In genomic region chr20:61965606-61966491, GRCh38 we compare ENCODE assay signal across 17 cellular contexts.
A peak's percentile ranks its signal among the peaks of the same experiment; 100 is the strongest.
DNase-seq lines count a peak whose midpoint lies in the region; ATAC-seq and TF ChIP-seq lines count a peak whose summit lies in the region.
"Had no signal": no experiment of that assay in that cellular context is flagged by ENCODE, and none has a peak within 500 bp of the region (broad histone marks: within the 10 kb centered on the region; RNA-seq: fewer than 3 reads in every experiment).

No MANE protein-coding gene starts in this region.

- H3K79me2 ChIP-seq in OCI-LY7 (ENCODE audit: insufficient read depth, low read depth, low read length): no peaks in the 10 kb centered on the region
- no peaks in the 10 kb centered on the region for H3K79me2 ChIP-seq in MM.1S (ENCODE audit: low read length)
- H3K79me2 ChIP-seq: parathyroid adenoma had no signal

- H3K9me3 ChIP-seq in OCI-LY7 (ENCODE audit: low read length) (no peaks in the 10 kb centered on the region), prostate gland (no peaks in the 10 kb centered on the region), MM.1S (replicated peaks; ENCODE audit: insufficient read depth, low read length) (no peaks in the 10 kb centered on the region)
- H3K9me3 ChIP-seq: ascending aorta, transverse colon had no signal

- no peaks in the 10 kb centered on the region for H3K36me3 ChIP-seq in OCI-LY7 (ENCODE audit: insufficient read depth, low read length)
- no peaks in the 10 kb centered on the region for H3K36me3 ChIP-seq in prostate gland
- H3K36me3 ChIP-seq in MM.1S (replicated peaks; ENCODE audit: insufficient read depth, low read length): no peaks in the 10 kb centered on the region
- H3K36me3 ChIP-seq: ascending aorta, transverse colon had no signal

- no peak overlapping the region for H3K9ac ChIP-seq in MM.1S (ENCODE audit: low read length)
- H3K9ac ChIP-seq: parathyroid adenoma had no signal

- H3K4me1 ChIP-seq in OCI-LY7 (ENCODE audit: insufficient read depth, low read length, poor library complexity, severe bottlenecking): no peaks in the 10 kb centered on the region
- H3K4me1 ChIP-seq in prostate gland (replicated peaks): no peaks in the 10 kb centered on the region
- no peaks in the 10 kb centered on the region for H3K4me1 ChIP-seq in MM.1S (ENCODE audit: low read length)
- H3K4me1 ChIP-seq: ascending aorta, parathyroid adenoma, transverse colon had no signal

- CTCF ChIA-PET in OCI-LY7 (lab: Charles Lee; ENCODE audit: unreplicated experiment): no interaction called here

- TF ChIP-seq POLR2A in prostate gland (IDR thresholded peaks at IDR 0.05): no peak

- peak; percentile 63 for ATAC-seq in stimulated activated memory B cell treated with anti-CD40 and anti-IgM and Interleukin-4, amounts not matched to agents 10 μg/mL and 1 μg/mL and 100 μg/mL, for 72 hours

- no peaks in the 10 kb centered on the region for H3K4me1 Mint-ChIP-seq in activated T-cell treated with anti-CD3 and anti-CD28 coated beads, Interleukin-2, amount 50 U/mL, for 24 hours (ENCODE audit: low read depth)
- peaks cover 7% of the 10 kb centered on the region for H3K4me1 Mint-ChIP-seq in stimulated activated memory B cell treated with anti-CD40 and anti-IgM and Interleukin-4, amounts not matched to agents 10 μg/mL and 1 μg/mL and 100 μg/mL, for 72 hours
- H3K4me1 Mint-ChIP-seq: activated CD4-positive, alpha-beta T cell treated with anti-CD3 and anti-CD28 coated beads, Interleukin-2, amount 10 ng/mL, durations not matched to agents 7 days and 5 days had no signal

- 14% methylated on average over 27 of the region's 49 CpGs for WGBS in prostate gland

- H3K4me3 ChIP-seq in OCI-LY7 (ENCODE audit: low read depth, low read length, poor library complexity, severe bottlenecking) (no peak overlapping the region), prostate gland (no peak overlapping the region), MM.1S (ENCODE audit: low read length) (no peak overlapping the region)
- H3K4me3 ChIP-seq: ascending aorta, transverse colon had no signal

- peak; percentile 18 for DNase-seq in activated T-cell treated with anti-CD3 and anti-CD28 coated beads, Interleukin-2, amount 50 U/mL, for 24 hours
- no peak for DNase-seq in activated T-cell treated with anti-CD3 and anti-CD28 coated beads for 4 hours
- no peak for DNase-seq in OCI-LY7 (ENCODE audit: low spot score)
- peak; percentile 80 for DNase-seq in iPS-NIHi7 (ENCODE audit: extremely low spot score)
- no peak for DNase-seq in prostate gland (ENCODE audit: low spot score)
- no peak for DNase-seq in A172 (ENCODE audit: low spot score)
- DNase-seq in MM.1S: no peak
- DNase-seq: activated CD4-positive, alpha-beta T cell treated with anti-CD3 and anti-CD28 coated beads, Interleukin-2, amount 10 ng/mL, durations not matched to agents 7 days and 5 days; activated effector memory CD4-positive, alpha-beta T cell treated with anti-CD3 and anti-CD28 coated beads, Interleukin-2, amount 50 U/mL, for 16 hours; NCI-H1105 treated with DMSO at 0.1 percent for 48 hours; NCI-H446 treated with DMSO at 0.1 percent for 48 hours; transverse colon had no signal

- no peak overlapping the region for H3K27ac Mint-ChIP-seq in activated T-cell treated with anti-CD3 and anti-CD28 coated beads, Interleukin-2, amount 50 U/mL, for 24 hours
- no peak overlapping the region for H3K27ac Mint-ChIP-seq in stimulated activated memory B cell treated with anti-CD40 and anti-IgM and Interleukin-4, amounts not matched to agents 10 μg/mL and 1 μg/mL and 100 μg/mL, for 72 hours
- H3K27ac Mint-ChIP-seq: activated CD4-positive, alpha-beta T cell treated with anti-CD3 and anti-CD28 coated beads, Interleukin-2, amount 10 ng/mL, durations not matched to agents 7 days and 5 days; dendritic cell treated with granulocyte-macrophage colony-stimulating factor and Interleukin-4, amounts not matched to agents 40 ng/mL and 50 ng/mL, for 4 days; T-helper 1 cell treated with Interleukin-12 subunit alpha and Interleukin-12 subunit beta and Interleukin-4 antibody, amounts not matched to agents 30 μg/mL and 1 μg/mL, for 36 hours had no signal

- H2AFZ ChIP-seq in OCI-LY7 (ENCODE audit: low read length) (no peak overlapping the region), MM.1S (ENCODE audit: low read length) (no peak overlapping the region)
- H2AFZ ChIP-seq: parathyroid adenoma had no signal

- no peaks in the 10 kb centered on the region for H3K9me3 Mint-ChIP-seq in activated T-cell treated with anti-CD3 and anti-CD28 coated beads, Interleukin-2, amount 50 U/mL, for 24 hours
- H3K9me3 Mint-ChIP-seq in stimulated activated memory B cell treated with anti-CD40 and anti-IgM and Interleukin-4, amounts not matched to agents 10 μg/mL and 1 μg/mL and 100 μg/mL, for 72 hours: peaks cover 5% of the 10 kb centered on the region
- H3K9me3 Mint-ChIP-seq: activated CD4-positive, alpha-beta T cell treated with anti-CD3 and anti-CD28 coated beads, Interleukin-2, amount 10 ng/mL, durations not matched to agents 7 days and 5 days; dendritic cell treated with granulocyte-macrophage colony-stimulating factor and Interleukin-4, amounts not matched to agents 40 ng/mL and 50 ng/mL, for 4 days; T-helper 1 cell treated with Interleukin-12 subunit alpha and Interleukin-12 subunit beta and Interleukin-4 antibody, amounts not matched to agents 30 μg/mL and 1 μg/mL, for 36 hours had no signal

- H3K4me2 ChIP-seq in OCI-LY7 (ENCODE audit: low read length): no peak overlapping the region
- H3K4me2 ChIP-seq in MM.1S (ENCODE audit: low read depth, low read length): no peak overlapping the region

- H3K4me3 Mint-ChIP-seq in activated T-cell treated with anti-CD3 and anti-CD28 coated beads, Interleukin-2, amount 50 U/mL, for 24 hours: no peak overlapping the region
- H3K4me3 Mint-ChIP-seq in stimulated activated memory B cell treated with anti-CD40 and anti-IgM and Interleukin-4, amounts not matched to agents 10 μg/mL and 1 μg/mL and 100 μg/mL, for 72 hours: no peak overlapping the region
- H3K4me3 Mint-ChIP-seq: activated CD4-positive, alpha-beta T cell treated with anti-CD3 and anti-CD28 coated beads, Interleukin-2, amount 10 ng/mL, durations not matched to agents 7 days and 5 days; dendritic cell treated with granulocyte-macrophage colony-stimulating factor and Interleukin-4, amounts not matched to agents 40 ng/mL and 50 ng/mL, for 4 days; T-helper 1 cell treated with Interleukin-12 subunit alpha and Interleukin-12 subunit beta and Interleukin-4 antibody, amounts not matched to agents 30 μg/mL and 1 μg/mL, for 36 hours had no signal

- no peaks in the 10 kb centered on the region for H3K9me2 ChIP-seq in OCI-LY7 (ENCODE audit: insufficient read depth, low read length)
- H3K9me2 ChIP-seq in MM.1S (replicated peaks; ENCODE audit: insufficient read depth, low read length): no peaks in the 10 kb centered on the region

- no peaks in the 10 kb centered on the region for H4K20me1 ChIP-seq in OCI-LY7 (ENCODE audit: insufficient read depth, low read length)
- no peaks in the 10 kb centered on the region for H4K20me1 ChIP-seq in MM.1S (ENCODE audit: insufficient read depth, low read length)

- peaks cover 50% of the 10 kb centered on the region for H3K27me3 Mint-ChIP-seq in activated T-cell treated with anti-CD3 and anti-CD28 coated beads, Interleukin-2, amount 50 U/mL, for 24 hours
- peaks cover 49% of the 10 kb centered on the region for H3K27me3 Mint-ChIP-seq in stimulated activated memory B cell treated with anti-CD40 and anti-IgM and Interleukin-4, amounts not matched to agents 10 μg/mL and 1 μg/mL and 100 μg/mL, for 72 hours

- POLR2A ChIA-PET in OCI-LY7 (lab: Charles Lee): no interaction called here

- no peaks in the 10 kb centered on the region for H3F3A ChIP-seq in MM.1S (ENCODE audit: insufficient read depth, low read length)

- H3K27ac ChIP-seq in OCI-LY7 (ENCODE audit: low read depth, low read length, poor library complexity, severe bottlenecking) (no peak overlapping the region), prostate gland (no peak overlapping the region), MM.1S (ENCODE audit: low read length) (no peak overlapping the region)
- H3K27ac ChIP-seq: ascending aorta, parathyroid adenoma, transverse colon had no signal

- TF ChIP-seq CTCF in OCI-LY7 (conservative IDR thresholded peaks at IDR 0.05; ENCODE audit: low read length) (peak; percentile 45), prostate gland (IDR thresholded peaks at IDR 0.05) (no peak), MM.1S (IDR thresholded peaks at IDR 0.05; ENCODE audit: low read length) (no peak)

- intact Hi-C loops in OCI-LY7 (cut with micrococcal nuclease; ENCODE audit: unreplicated experiment): no loop called here
- intact Hi-C loops in prostate gland (cut with DNase I): no loop called here

- BruUV-seq in OCI-LY7 (replicated peaks; lab: Mats Ljungman, UMichigan): no TSS peak

- H3K36me3 Mint-ChIP-seq in activated T-cell treated with anti-CD3 and anti-CD28 coated beads, Interleukin-2, amount 50 U/mL, for 24 hours (ENCODE audit: low read depth): no peaks in the 10 kb centered on the region
- peaks cover 4% of the 10 kb centered on the region for H3K36me3 Mint-ChIP-seq in stimulated activated memory B cell treated with anti-CD40 and anti-IgM and Interleukin-4, amounts not matched to agents 10 μg/mL and 1 μg/mL and 100 μg/mL, for 72 hours

- H3K27me3 ChIP-seq in prostate gland (replicated peaks; ENCODE audit: insufficient read depth) (no peaks in the 10 kb centered on the region), MM.1S (replicated peaks; ENCODE audit: insufficient read depth, low read length) (peaks cover 35% of the 10 kb centered on the region)
- H3K27me3 ChIP-seq: ascending aorta had no signal

Comparison
In these comparisons a context has a peak if more than half of its experiments do, and no peak if none do; other contexts are left out.
1. DNase-seq: peak in activated T-cell treated with anti-CD3 and anti-CD28 coated beads, Interleukin-2, amount 50 U/mL, for 24 hours (single experiment) and iPS-NIHi7 (single experiment); none in activated T-cell treated with anti-CD3 and anti-CD28 coated beads for 4 hours (single experiment), OCI-LY7 (single experiment), prostate gland (single experiment), A172 (single experiment) and MM.1S (single experiment).